16 cellular contexts compared by ENCODE assay signal in genomic region chr4:25588211-25588610, GRCh38.
DNase-seq lines count a peak whose midpoint lies in the region; TF ChIP-seq lines count a peak whose summit lies in the region.
"Had no signal": no experiment of that assay in that cellular context is flagged by ENCODE, and none has a peak within 500 bp of the region (broad histone marks: within the 10 kb centered on the region; RNA-seq: fewer than 3 reads in every experiment).

No MANE protein-coding gene starts in this region.

- DNase-seq in G401 (ENCODE audit: low spot score) (peak; percentile 20), neural progenitor cell (ENCODE audit: low spot score) (peak; percentile 56), GM13976 (ENCODE audit: low spot score) (no peak), NCI-H69 (lab: John Stamatoyannopoulos, UW) (no peak), GM03348 (ENCODE audit: low spot score) (no peak), dermis blood vessel endothelial cell (no peak)
- DNase-seq: 8988T; CD4-positive, alpha-beta memory T cell; DMS153; DMS79; GM23248; H7 had no signal

- H3K4me3 ChIP-seq in neural progenitor cell = no peak overlapping the region
- H3K4me3 ChIP-seq: BLaER1, GM23248 had no signal

- no peaks in the 10 kb centered on the region for H3K36me3 Mint-ChIP-seq in brain
- no peaks in the 10 kb centered on the region for H3K36me3 Mint-ChIP-seq in neural progenitor cell
- H3K36me3 Mint-ChIP-seq: CD14-positive monocyte; CD4-positive, alpha-beta memory T cell had no signal

- H3K27me3 Mint-ChIP-seq in brain = no peaks in the 10 kb centered on the region
- peaks cover 13% of the 10 kb centered on the region for H3K27me3 Mint-ChIP-seq in neural progenitor cell (ENCODE audit: insufficient read depth, low read depth)
- H3K27me3 Mint-ChIP-seq: CD4-positive, alpha-beta memory T cell had no signal

- H3K9me3 ChIP-seq in neural progenitor cell (ENCODE audit: low read depth) = no peaks in the 10 kb centered on the region
- H3K9me3 ChIP-seq: BLaER1 had no signal

- H3K9me3 Mint-ChIP-seq in brain = peaks cover 0 to 7% (median 0%) of the 10 kb centered on the region in 5 experiments
- peaks cover 3% of the 10 kb centered on the region for H3K9me3 Mint-ChIP-seq in neural progenitor cell
- H3K9me3 Mint-ChIP-seq: IgD-negative memory B cell had no signal

- in situ Hi-C loops in G401 (cut with HindIII; ENCODE audit: low sequenced_read_pairs) (no loop called here), GM13976 (cut with MboI; ENCODE audit: low sequenced_read_pairs, unreplicated experiment) (no loop called here)

- no peak overlapping the region for H3K4me2 ChIP-seq in neural progenitor cell
- H3K4me2 ChIP-seq: BLaER1 had no signal

- no peak overlapping the region for H3K4me3 Mint-ChIP-seq in brain
- H3K4me3 Mint-ChIP-seq in neural progenitor cell = no peak overlapping the region
- H3K4me3 Mint-ChIP-seq: CD14-positive monocyte; CD4-positive, alpha-beta memory T cell; IgD-negative memory B cell had no signal

- peak overlapping the region; percentile 62 for H3K27ac ChIP-seq in neural progenitor cell
- H3K27ac ChIP-seq: BLaER1, GM23248 had no signal

- no peaks in the 10 kb centered on the region for H4K20me1 ChIP-seq in neural progenitor cell (ENCODE audit: low read depth)
- H4K20me1 ChIP-seq: BLaER1 had no signal

- H3K4me1 Mint-ChIP-seq in brain (peaks cover 17% of the 10 kb centered on the region), neural progenitor cell (peaks cover 33% of the 10 kb centered on the region)
- H3K4me1 Mint-ChIP-seq: CD14-positive monocyte; CD4-positive, alpha-beta memory T cell; IgD-negative memory B cell had no signal

- H3K36me3 ChIP-seq in neural progenitor cell = no peaks in the 10 kb centered on the region
- H3K36me3 ChIP-seq: BLaER1 had no signal

- H3K4me1 ChIP-seq in neural progenitor cell = peaks cover 30% of the 10 kb centered on the region
- H3K4me1 ChIP-seq: BLaER1 had no signal

- H2AFZ ChIP-seq in neural progenitor cell (replicated peaks) = no peak overlapping the region
- H2AFZ ChIP-seq: GM23248 had no signal

- no peaks in the 10 kb centered on the region for H3K79me2 ChIP-seq in neural progenitor cell (ENCODE audit: low read depth)

- peaks cover 41% of the 10 kb centered on the region for H3F3A ChIP-seq in neural progenitor cell (ENCODE audit: low read depth)

- H3K27me3 ChIP-seq in neural progenitor cell = no peaks in the 10 kb centered on the region
- H3K27me3 ChIP-seq: BLaER1 had no signal

- TF ChIP-seq CTCF in brain (conservative IDR thresholded peaks at IDR 0.05) (no peak), neural progenitor cell (IDR thresholded peaks at IDR 0.05) (no peak), GM13976 (IDR thresholded peaks at IDR 0.05; ENCODE audit: borderline replicate concordance, control extremely low read depth, extremely low read depth, insufficient read depth, missing control alignments) (no peak)

- H3K9ac ChIP-seq in neural progenitor cell = no peak overlapping the region
- H3K9ac ChIP-seq: BLaER1, GM23248 had no signal

- H3K27ac Mint-ChIP-seq in brain = peak overlapping the region in 3 of 5 experiments; percentile 3 to 20 (median 10)
- peak overlapping the region; percentile 61 for H3K27ac Mint-ChIP-seq in neural progenitor cell
- H3K27ac Mint-ChIP-seq: CD14-positive monocyte; CD4-positive, alpha-beta memory T cell had no signal

Comparison
In these comparisons a context has a peak if more than half of its experiments do, and no peak if none do; other contexts are left out.
1. DNase-seq: peak in G401 (single experiment) and neural progenitor cell (single experiment); none in GM13976 (single experiment), NCI-H69 (single experiment), GM03348 (single experiment) and dermis blood vessel endothelial cell (single experiment).